20 cellular contexts compared by ENCODE assay signal in genomic region chr17:62737513-62737912, GRCh38.
DNase-seq lines count a peak whose midpoint lies in the region; ATAC-seq and TF ChIP-seq lines count a peak whose summit lies in the region.
"Had no signal": no experiment of that assay in that cellular context is flagged by ENCODE, and none has a peak within 500 bp of the region (broad histone marks: within the 10 kb centered on the region; RNA-seq: fewer than 3 reads in every experiment).

No MANE protein-coding gene starts in this region.

- H3K14ac ChIP-seq in neuronal stem cell (ENCODE audit: low read length) = no peak overlapping the region

- no peak overlapping the region for H4K91ac ChIP-seq in neuronal stem cell (ENCODE audit: low read depth, low read length, poor library complexity)

- no peak overlapping the region for H2BK5ac ChIP-seq in neuronal stem cell (ENCODE audit: low read length)

- no peak overlapping the region for H3K18ac ChIP-seq in neuronal stem cell (ENCODE audit: low read length)

- peak; percentile 75 for DNase-seq in activated CD4-positive, alpha-beta memory T cell treated with anti-CD3 and anti-CD28 coated beads for 36 hours
- no peak for DNase-seq in activated CD4-positive, alpha-beta memory T cell treated with anti-CD3 and anti-CD28 coated beads, Interleukin-2, amount 10 ng/mL, durations not matched to agents 7 days and 5 days
- DNase-seq in activated T-cell treated with anti-CD3 and anti-CD28 coated beads, Interleukin-2, amount 50 U/mL, for 4 hours = no peak
- DNase-seq in neuronal stem cell (ENCODE audit: low spot score) (no peak), thyroid gland (no peak), NCI-H146 treated with DMSO at 0.1 percent for 48 hours (lab: John Stamatoyannopoulos, UW; ENCODE audit: unreplicated experiment) (no peak)
- DNase-seq: activated effector memory CD4-positive, alpha-beta T cell treated with Interleukin-2 at 50 U/mL for 16 hours; C1 segment of cervical spinal cord; DMS153; GM23248; kidney glomerular epithelial cell; midbrain; NCI-H1930; NCI-H446 treated with DMSO at 0.1 percent for 48 hours; NK-92 treated with Interleukin-12 subunit alpha and Interleukin-12 subunit beta, amount 100 ng/mL, for 24 hours had no signal

- no peak overlapping the region for H3K4me3 Mint-ChIP-seq in activated CD4-positive, alpha-beta memory T cell treated with anti-CD3 and anti-CD28 coated beads for 36 hours
- H3K4me3 Mint-ChIP-seq in activated CD4-positive, alpha-beta memory T cell treated with anti-CD3 and anti-CD28 coated beads, Interleukin-2, amount 10 ng/mL, durations not matched to agents 7 days and 5 days = no peak overlapping the region
- H3K4me3 Mint-ChIP-seq in activated T-cell treated with anti-CD3 and anti-CD28 coated beads, Interleukin-2, amount 50 U/mL, for 4 hours = no peak overlapping the region

- peaks cover 0 to 4% of the 10 kb centered on the region in 2 donors for H3K9me3 ChIP-seq in neuronal stem cell (replicated peaks in 1 of 2; ENCODE audit: control insufficient read depth in 2 of 2, insufficient read depth in 1 of 2, low read depth in 1 of 2, low read length in 2 of 2)
- no peaks in the 10 kb centered on the region for H3K9me3 ChIP-seq in thyroid gland
- H3K9me3 ChIP-seq: prostate gland had no signal

- no peak overlapping the region for H2BK12ac ChIP-seq in neuronal stem cell (ENCODE audit: low read length)

- no peak overlapping the region for H2BK120ac ChIP-seq in neuronal stem cell (ENCODE audit: low read depth, low read length)

- H3K9ac ChIP-seq in neuronal stem cell (ENCODE audit: low read depth, low read length, poor library complexity) = no peak overlapping the region
- H3K9ac ChIP-seq: GM23248 had no signal

- POLR2A ChIA-PET in activated CD4-positive, alpha-beta memory T cell treated with anti-CD3 and anti-CD28 coated beads for 36 hours (lab: Charles Lee) = interaction anchor here (1.3 to 1.7 kb wide), 2 partner anchors 12 to 15 kb away, joined by 11 to 12 read pairs; no protein-coding TSS in a partner anchor
- POLR2A ChIA-PET in activated CD4-positive, alpha-beta memory T cell treated with anti-CD3 and anti-CD28 coated beads, Interleukin-2, amount 10 ng/mL, durations not matched to agents 7 days and 5 days (lab: Charles Lee) = no interaction called here

- H3K79me1 ChIP-seq in neuronal stem cell (ENCODE audit: low read depth, low read length) = no peaks in the 10 kb centered on the region

- no peak overlapping the region for H3K4ac ChIP-seq in neuronal stem cell (ENCODE audit: low read length)

- TF ChIP-seq POLR2A in thyroid gland (IDR thresholded peaks at IDR 0.05) (no peak), GM18505 (IDR thresholded peaks at IDR 0.05; ENCODE audit: borderline replicate concordance, extremely low read depth, insufficient read depth, insufficient read length) (no peak)

- no peaks in the 10 kb centered on the region for H3K27me3 ChIP-seq in neuronal stem cell (ENCODE audit: control insufficient read depth in 3 of 3, insufficient read depth in 3 of 3, low read depth in 1 of 3, low read length in 3 of 3)
- H3K27me3 ChIP-seq in thyroid gland = no peaks in the 10 kb centered on the region

- intact Hi-C loops in activated CD4-positive, alpha-beta memory T cell treated with anti-CD3 and anti-CD28 coated beads for 36 hours (cut with micrococcal nuclease) = loop anchor here (1.0 to 5.0 kb wide), 3 partner anchors 13 to 228 kb away; no protein-coding TSS in a partner anchor
- intact Hi-C loops in thyroid gland (cut with DNase I) = no loop called here

- ATAC-seq in GM18867 (IDR thresholded peaks at IDR 0.05; ENCODE audit: unreplicated experiment) = peak; percentile 39
- ATAC-seq in activated T-cell treated with anti-CD3 and anti-CD28 coated beads, Interleukin-2, amount 50 U/mL, for 4 hours = peak; percentile 83 to 84
- ATAC-seq in GM18505 (IDR thresholded peaks at IDR 0.05; ENCODE audit: unreplicated experiment) = no peak

- no peak overlapping the region for H3K4me2 ChIP-seq in neuronal stem cell (ENCODE audit: insufficient read depth, low read length, poor library complexity, severe bottlenecking)

- H3K27ac ChIP-seq in neuronal stem cell (replicated peaks; ENCODE audit: low read length) (no peak overlapping the region), thyroid gland (no peak overlapping the region)
- H3K27ac ChIP-seq: coronary artery, GM23248, HL-60, prostate gland had no signal

- H3K4me1 ChIP-seq in neuronal stem cell (ENCODE audit: control insufficient read depth in 2 of 2, insufficient read depth in 1 of 2, low read depth in 1 of 2, low read length in 2 of 2) = peaks cover 4 to 15% of the 10 kb centered on the region in 2 donors
- H3K4me1 ChIP-seq in thyroid gland = no peaks in the 10 kb centered on the region
- H3K4me1 ChIP-seq: prostate gland had no signal

- no peaks in the 10 kb centered on the region for H3K36me3 ChIP-seq in neuronal stem cell (replicated peaks in 1 of 2; ENCODE audit: control insufficient read depth in 2 of 2, insufficient read depth in 2 of 2, low read length in 2 of 2)
- H3K36me3 ChIP-seq in thyroid gland = no peaks in the 10 kb centered on the region
- H3K36me3 ChIP-seq: prostate gland had no signal

- peaks cover 21% of the 10 kb centered on the region for H3K4me1 Mint-ChIP-seq in activated CD4-positive, alpha-beta memory T cell treated with anti-CD3 and anti-CD28 coated beads for 36 hours (ENCODE audit: low read depth)
- H3K4me1 Mint-ChIP-seq in activated CD4-positive, alpha-beta memory T cell treated with anti-CD3 and anti-CD28 coated beads, Interleukin-2, amount 10 ng/mL, durations not matched to agents 7 days and 5 days = peaks cover 13% of the 10 kb centered on the region
- peaks cover 9% of the 10 kb centered on the region for H3K4me1 Mint-ChIP-seq in activated T-cell treated with anti-CD3 and anti-CD28 coated beads, Interleukin-2, amount 50 U/mL, for 4 hours (ENCODE audit: low read depth)

- H3K27ac Mint-ChIP-seq in activated CD4-positive, alpha-beta memory T cell treated with anti-CD3 and anti-CD28 coated beads for 36 hours = no peak overlapping the region
- no peak overlapping the region for H3K27ac Mint-ChIP-seq in activated CD4-positive, alpha-beta memory T cell treated with anti-CD3 and anti-CD28 coated beads, Interleukin-2, amount 10 ng/mL, durations not matched to agents 7 days and 5 days

- no peak overlapping the region for H2AK5ac ChIP-seq in neuronal stem cell (ENCODE audit: low read depth, low read length)

- H3K23ac ChIP-seq in neuronal stem cell (ENCODE audit: low read depth, low read length, poor library complexity) = no peak overlapping the region

- H3K36me3 Mint-ChIP-seq in activated CD4-positive, alpha-beta memory T cell treated with anti-CD3 and anti-CD28 coated beads for 36 hours = no peaks in the 10 kb centered on the region
- no peaks in the 10 kb centered on the region for H3K36me3 Mint-ChIP-seq in activated CD4-positive, alpha-beta memory T cell treated with anti-CD3 and anti-CD28 coated beads, Interleukin-2, amount 10 ng/mL, durations not matched to agents 7 days and 5 days (ENCODE audit: low read depth)
- no peaks in the 10 kb centered on the region for H3K36me3 Mint-ChIP-seq in activated T-cell treated with anti-CD3 and anti-CD28 coated beads, Interleukin-2, amount 50 U/mL, for 4 hours (ENCODE audit: insufficient read depth)

- CTCF ChIA-PET in activated CD4-positive, alpha-beta memory T cell treated with anti-CD3 and anti-CD28 coated beads for 36 hours (lab: Charles Lee) = interaction anchor here (0.9 to 1.6 kb wide), 2 partner anchors 13 to 228 kb away, joined by 3 to 4 read pairs; no protein-coding TSS in a partner anchor
- CTCF ChIA-PET in activated CD4-positive, alpha-beta memory T cell treated with anti-CD3 and anti-CD28 coated beads, Interleukin-2, amount 10 ng/mL, durations not matched to agents 7 days and 5 days (lab: Charles Lee) = no interaction called here

- H2BK15ac ChIP-seq in neuronal stem cell (ENCODE audit: low read length) = no peak overlapping the region

- H3K4me3 ChIP-seq in neuronal stem cell (ENCODE audit: low read length in 2 of 2) (no peak overlapping the region), thyroid gland (replicated peaks in 1 of 3) (no peak overlapping the region)
- H3K4me3 ChIP-seq: coronary artery, GM23248, prostate gland had no signal

- peak overlapping the region; percentile 27 for H2AFZ ChIP-seq in neuronal stem cell (ENCODE audit: low read length)
- H2AFZ ChIP-seq: GM23248 had no signal

- no peaks in the 10 kb centered on the region for H3K9me3 Mint-ChIP-seq in activated CD4-positive, alpha-beta memory T cell treated with anti-CD3 and anti-CD28 coated beads for 36 hours
- no peaks in the 10 kb centered on the region for H3K9me3 Mint-ChIP-seq in activated CD4-positive, alpha-beta memory T cell treated with anti-CD3 and anti-CD28 coated beads, Interleukin-2, amount 10 ng/mL, durations not matched to agents 7 days and 5 days
- H3K9me3 Mint-ChIP-seq in activated T-cell treated with anti-CD3 and anti-CD28 coated beads, Interleukin-2, amount 50 U/mL, for 4 hours = no peaks in the 10 kb centered on the region

- H3K27me3 Mint-ChIP-seq in activated CD4-positive, alpha-beta memory T cell treated with anti-CD3 and anti-CD28 coated beads for 36 hours = peaks cover 33% of the 10 kb centered on the region
- peaks cover 30% of the 10 kb centered on the region for H3K27me3 Mint-ChIP-seq in activated CD4-positive, alpha-beta memory T cell treated with anti-CD3 and anti-CD28 coated beads, Interleukin-2, amount 10 ng/mL, durations not matched to agents 7 days and 5 days
- H3K27me3 Mint-ChIP-seq in activated T-cell treated with anti-CD3 and anti-CD28 coated beads, Interleukin-2, amount 50 U/mL, for 4 hours (ENCODE audit: low read depth) = peaks cover 4% of the 10 kb centered on the region

- H4K8ac ChIP-seq in neuronal stem cell (ENCODE audit: low read depth, low read length) = no peak overlapping the region

- WGBS in neuronal stem cell (ENCODE audit: extremely low coverage in 2 of 2, insufficient read length in 2 of 2, insufficient replicate concordance in 1 of 2), 2 donors = no CpG with 5 or more reads among the region's 8 CpGs
- 86% methylated on average over 8 of the region's 8 CpGs for WGBS in thyroid gland, 2 donors

- TF ChIP-seq CTCF in thyroid gland (IDR thresholded peaks at IDR 0.05) = no peak
